Comparison of ENCODE assay signal across 1 cellular context in the genomic region with DNA sequence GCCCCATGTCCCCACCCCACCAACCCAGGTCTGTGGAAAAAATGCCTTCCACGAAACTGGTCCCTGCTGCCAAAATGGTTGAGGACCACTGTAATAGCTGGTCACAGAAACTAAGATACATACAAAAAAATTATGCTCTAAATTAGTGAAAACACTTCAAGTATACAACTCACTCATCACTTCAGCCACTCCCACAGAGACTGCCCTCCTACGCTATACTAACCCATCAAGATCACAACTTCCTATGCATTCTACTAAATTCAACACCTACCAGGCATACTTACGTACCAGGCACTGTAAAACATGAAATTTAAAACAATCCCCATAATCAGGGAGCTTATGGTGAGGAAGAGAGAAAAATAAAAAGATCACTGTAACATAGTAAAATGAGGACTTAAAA.
TF ChIP-seq lines count a peak whose summit lies in the region.

No MANE protein-coding gene starts in this region.

TF ChIP-seq in K562, 482 proteins besides CTCF, POLR2A, EP300 and RAD21 (continued from another document):
- TF ChIP-seq EGR1 (conservative IDR thresholded peaks at IDR 0.05) = peak; percentile 45; the same call in 1 of the 2 replicates
- peak; percentile 57 for TF ChIP-seq MEIS2 (IDR thresholded peaks at IDR 0.05; ENCODE audit: partially characterized antibody)
